Comparison of ENCODE assay signal across 1 cellular context in the genomic region with DNA sequence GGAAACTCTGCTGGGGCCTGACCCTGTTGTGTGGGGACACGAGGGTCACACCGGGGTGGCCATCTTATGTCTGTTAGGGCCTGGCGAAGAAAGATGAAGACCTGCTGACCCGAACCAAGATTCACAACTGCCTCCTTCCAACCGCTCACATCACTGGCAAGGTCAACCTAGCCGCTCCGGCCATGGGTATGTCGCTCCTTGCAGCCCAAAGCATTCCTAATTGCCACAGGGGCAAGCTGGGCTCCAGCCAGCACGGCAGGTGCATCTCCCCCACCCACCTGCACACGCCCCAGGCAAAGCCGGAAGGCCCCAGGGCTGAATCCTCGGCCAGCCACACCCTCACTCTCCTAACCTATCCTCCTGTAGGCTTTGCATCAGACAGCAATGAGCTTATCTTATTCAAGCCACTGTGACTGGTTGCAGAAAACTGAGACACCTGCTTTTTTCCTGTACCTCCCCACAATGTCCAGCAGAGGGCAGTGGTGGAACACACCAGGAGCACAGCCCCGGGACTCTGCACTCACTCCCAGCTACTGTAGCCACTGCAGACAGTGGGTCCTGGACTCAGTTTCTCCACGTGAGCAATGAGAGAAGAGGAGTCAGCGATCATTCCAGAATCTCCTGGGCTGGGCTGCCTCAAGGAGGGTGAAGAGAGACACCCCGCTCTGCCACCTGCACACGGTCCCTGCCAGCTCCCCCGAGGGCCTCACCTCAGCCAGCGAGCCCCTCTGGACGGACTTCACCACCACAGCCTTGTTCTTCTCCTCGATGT.
TF ChIP-seq lines count a peak whose summit lies in the region.

No MANE protein-coding gene starts in this region.

TF ChIP-seq in GM23338, 12 proteins besides CTCF, POLR2A, EP300 and RAD21 (continued from another document):
- TF ChIP-seq, protein P1, sequence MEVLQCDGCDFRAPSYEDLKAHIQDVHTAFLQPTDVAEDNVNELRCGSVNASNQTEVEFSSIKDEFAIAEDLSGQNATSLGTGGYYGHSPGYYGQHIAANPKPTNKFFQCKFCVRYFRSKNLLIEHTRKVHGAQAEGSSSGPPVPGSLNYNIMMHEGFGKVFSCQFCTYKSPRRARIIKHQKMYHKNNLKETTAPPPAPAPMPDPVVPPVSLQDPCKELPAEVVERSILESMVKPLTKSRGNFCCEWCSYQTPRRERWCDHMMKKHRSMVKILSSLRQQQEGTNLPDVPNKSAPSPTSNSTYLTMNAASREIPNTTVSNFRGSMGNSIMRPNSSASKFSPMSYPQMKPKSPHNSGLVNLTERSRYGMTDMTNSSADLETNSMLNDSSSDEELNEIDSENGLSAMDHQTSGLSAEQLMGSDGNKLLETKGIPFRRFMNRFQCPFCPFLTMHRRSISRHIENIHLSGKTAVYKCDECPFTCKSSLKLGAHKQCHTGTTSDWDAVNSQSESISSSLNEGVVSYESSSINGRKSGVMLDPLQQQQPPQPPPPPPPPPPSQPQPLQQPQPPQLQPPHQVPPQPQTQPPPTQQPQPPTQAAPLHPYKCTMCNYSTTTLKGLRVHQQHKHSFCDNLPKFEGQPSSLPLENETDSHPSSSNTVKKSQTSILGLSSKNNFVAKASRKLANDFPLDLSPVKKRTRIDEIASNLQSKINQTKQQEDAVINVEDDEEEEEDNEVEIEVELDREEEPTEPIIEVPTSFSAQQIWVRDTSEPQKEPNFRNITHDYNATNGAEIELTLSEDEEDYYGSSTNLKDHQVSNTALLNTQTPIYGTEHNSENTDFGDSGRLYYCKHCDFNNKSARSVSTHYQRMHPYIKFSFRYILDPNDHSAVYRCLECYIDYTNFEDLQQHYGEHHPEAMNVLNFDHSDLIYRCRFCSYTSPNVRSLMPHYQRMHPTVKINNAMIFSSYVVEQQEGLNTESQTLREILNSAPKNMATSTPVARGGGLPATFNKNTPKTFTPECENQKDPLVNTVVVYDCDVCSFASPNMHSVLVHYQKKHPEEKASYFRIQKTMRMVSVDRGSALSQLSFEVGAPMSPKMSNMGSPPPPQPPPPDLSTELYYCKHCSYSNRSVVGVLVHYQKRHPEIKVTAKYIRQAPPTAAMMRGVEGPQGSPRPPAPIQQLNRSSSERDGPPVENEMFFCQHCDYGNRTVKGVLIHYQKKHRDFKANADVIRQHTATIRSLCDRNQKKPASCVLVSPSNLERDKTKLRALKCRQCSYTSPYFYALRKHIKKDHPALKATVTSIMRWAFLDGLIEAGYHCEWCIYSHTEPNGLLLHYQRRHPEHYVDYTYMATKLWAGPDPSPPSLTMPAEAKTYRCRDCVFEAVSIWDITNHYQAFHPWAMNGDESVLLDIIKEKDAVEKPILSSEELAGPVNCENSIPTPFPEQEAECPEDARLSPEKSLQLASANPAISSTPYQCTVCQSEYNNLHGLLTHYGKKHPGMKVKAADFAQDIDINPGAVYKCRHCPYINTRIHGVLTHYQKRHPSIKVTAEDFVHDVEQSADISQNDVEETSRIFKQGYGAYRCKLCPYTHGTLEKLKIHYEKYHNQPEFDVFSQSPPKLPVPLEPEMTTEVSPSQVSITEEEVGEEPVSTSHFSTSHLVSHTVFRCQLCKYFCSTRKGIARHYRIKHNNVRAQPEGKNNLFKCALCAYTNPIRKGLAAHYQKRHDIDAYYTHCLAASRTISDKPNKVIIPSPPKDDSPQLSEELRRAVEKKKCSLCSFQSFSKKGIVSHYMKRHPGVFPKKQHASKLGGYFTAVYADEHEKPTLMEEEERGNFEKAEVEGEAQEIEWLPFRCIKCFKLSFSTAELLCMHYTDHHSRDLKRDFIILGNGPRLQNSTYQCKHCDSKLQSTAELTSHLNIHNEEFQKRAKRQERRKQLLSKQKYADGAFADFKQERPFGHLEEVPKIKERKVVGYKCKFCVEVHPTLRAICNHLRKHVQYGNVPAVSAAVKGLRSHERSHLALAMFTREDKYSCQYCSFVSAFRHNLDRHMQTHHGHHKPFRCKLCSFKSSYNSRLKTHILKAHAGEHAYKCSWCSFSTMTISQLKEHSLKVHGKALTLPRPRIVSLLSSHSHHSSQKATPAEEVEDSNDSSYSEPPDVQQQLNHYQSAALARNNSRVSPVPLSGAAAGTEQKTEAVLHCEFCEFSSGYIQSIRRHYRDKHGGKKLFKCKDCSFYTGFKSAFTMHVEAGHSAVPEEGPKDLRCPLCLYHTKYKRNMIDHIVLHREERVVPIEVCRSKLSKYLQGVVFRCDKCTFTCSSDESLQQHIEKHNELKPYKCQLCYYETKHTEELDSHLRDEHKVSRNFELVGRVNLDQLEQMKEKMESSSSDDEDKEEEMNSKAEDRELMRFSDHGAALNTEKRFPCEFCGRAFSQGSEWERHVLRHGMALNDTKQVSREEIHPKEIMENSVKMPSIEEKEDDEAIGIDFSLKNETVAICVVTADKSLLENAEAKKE (CRISPR knock-in tag; IDR thresholded peaks at IDR 0.05) = no peak
- TF ChIP-seq NANOG (IDR thresholded peaks at IDR 0.05; ENCODE audit: borderline replicate concordance) = no peak
- no peak for TF ChIP-seq POLR2AphosphoS5 (IDR thresholded peaks at IDR 0.05; ENCODE audit: low read depth)
- TF ChIP-seq, protein P2, sequence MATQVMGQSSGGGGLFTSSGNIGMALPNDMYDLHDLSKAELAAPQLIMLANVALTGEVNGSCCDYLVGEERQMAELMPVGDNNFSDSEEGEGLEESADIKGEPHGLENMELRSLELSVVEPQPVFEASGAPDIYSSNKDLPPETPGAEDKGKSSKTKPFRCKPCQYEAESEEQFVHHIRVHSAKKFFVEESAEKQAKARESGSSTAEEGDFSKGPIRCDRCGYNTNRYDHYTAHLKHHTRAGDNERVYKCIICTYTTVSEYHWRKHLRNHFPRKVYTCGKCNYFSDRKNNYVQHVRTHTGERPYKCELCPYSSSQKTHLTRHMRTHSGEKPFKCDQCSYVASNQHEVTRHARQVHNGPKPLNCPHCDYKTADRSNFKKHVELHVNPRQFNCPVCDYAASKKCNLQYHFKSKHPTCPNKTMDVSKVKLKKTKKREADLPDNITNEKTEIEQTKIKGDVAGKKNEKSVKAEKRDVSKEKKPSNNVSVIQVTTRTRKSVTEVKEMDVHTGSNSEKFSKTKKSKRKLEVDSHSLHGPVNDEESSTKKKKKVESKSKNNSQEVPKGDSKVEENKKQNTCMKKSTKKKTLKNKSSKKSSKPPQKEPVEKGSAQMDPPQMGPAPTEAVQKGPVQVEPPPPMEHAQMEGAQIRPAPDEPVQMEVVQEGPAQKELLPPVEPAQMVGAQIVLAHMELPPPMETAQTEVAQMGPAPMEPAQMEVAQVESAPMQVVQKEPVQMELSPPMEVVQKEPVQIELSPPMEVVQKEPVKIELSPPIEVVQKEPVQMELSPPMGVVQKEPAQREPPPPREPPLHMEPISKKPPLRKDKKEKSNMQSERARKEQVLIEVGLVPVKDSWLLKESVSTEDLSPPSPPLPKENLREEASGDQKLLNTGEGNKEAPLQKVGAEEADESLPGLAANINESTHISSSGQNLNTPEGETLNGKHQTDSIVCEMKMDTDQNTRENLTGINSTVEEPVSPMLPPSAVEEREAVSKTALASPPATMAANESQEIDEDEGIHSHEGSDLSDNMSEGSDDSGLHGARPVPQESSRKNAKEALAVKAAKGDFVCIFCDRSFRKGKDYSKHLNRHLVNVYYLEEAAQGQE (IDR thresholded peaks at IDR 0.05; ENCODE audit: unreplicated experiment) = no peak
- no peak for TF ChIP-seq EZH2 (IDR thresholded peaks at IDR 0.05; ENCODE audit: low read depth, unreplicated experiment)
- TF ChIP-seq JUNB (IDR thresholded peaks at IDR 0.05; ENCODE audit: unreplicated experiment) = no peak
- no peak for TF ChIP-seq EZH2phosphoT487 (IDR thresholded peaks at IDR 0.05; ENCODE audit: unreplicated experiment)
- no peak for TF ChIP-seq STAT1 (IDR thresholded peaks at IDR 0.05; ENCODE audit: unreplicated experiment)
- TF ChIP-seq CREB1 (CRISPR knock-in tag; IDR thresholded peaks at IDR 0.05; ENCODE audit: low read depth) = no peak
